In the genomic region with DNA sequence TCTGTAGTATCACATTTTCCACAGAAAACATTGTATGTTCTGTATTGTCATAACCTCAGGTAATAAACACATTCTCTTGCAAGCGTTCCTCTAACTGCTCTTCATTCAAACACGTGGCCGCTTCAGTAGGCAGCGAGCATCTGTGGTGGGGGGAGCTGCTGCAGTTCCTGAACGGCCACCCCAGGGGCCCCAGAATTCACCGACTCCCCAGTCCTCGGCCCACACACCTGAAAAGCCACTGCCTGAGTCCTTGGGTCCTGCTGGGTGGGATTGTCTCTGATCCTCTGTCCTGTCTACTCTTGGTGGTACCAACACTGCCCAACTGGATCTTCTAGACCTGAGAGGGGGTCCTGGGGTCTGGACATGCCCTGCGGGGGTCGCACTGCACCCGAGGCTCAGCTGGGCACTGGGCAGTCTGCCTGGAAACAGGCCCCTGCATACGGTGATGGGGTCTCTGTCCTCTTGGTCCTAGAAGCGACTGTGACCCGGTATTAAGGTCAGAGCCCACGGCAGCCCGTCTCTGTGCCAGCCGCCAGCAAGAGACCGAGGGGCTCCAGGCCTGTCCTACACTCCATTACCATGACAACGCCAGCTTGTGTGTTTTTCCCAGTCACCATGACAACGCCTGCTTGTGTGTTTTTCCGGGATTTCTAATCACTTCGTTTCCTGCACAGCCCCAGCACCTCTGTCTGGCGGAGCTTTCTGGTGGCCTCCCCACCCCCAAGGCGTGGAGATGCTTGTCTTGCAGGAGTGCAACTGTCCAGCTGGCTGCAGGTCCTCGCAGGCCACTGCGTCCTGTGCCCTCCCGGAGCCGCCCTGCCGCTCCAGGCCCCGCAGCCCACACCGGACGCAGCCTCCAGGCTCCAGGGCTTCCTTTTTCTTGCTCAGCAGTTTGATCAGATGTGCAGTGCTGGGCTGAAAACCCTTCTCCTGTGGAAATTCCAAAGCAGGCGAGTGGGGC, we compare ENCODE assay signal across 13 cellular contexts. TPM values are rescaled to one million over a fixed set of nuclear protein-coding genes. Genes with fewer than 3 reads are reported as not detected.
DNase-seq lines count a peak whose midpoint lies in the region; ATAC-seq, FAIRE-seq and TF ChIP-seq lines count a peak whose summit lies in the region.
"Had no signal": no experiment of that assay in that cellular context is flagged by ENCODE, and none has a peak within 500 bp of the region (broad histone marks: within the 10 kb centered on the region; RNA-seq: fewer than 3 reads in every experiment).

No MANE protein-coding gene starts in this region.

- no peak for FAIRE-seq in H1 (lab: Jason Lieb, UNC)
- FAIRE-seq: A204.1 had no signal

- peaks cover 33% of the 10 kb centered on the region for H3K36me3 Mint-ChIP-seq in activated CD8-positive, alpha-beta memory T cell treated with anti-CD3 and anti-CD28 coated beads, Interleukin-2, amount 10 ng/mL, durations not matched to agents 7 days and 5 days

- H3K23me2 ChIP-seq in H1 (ENCODE audit: low read depth, low read length): no peaks in the 10 kb centered on the region

- H3K9ac ChIP-seq in H1 (replicated peaks in 1 of 4; ENCODE audit: extremely low read depth in 1 of 4, low read depth in 3 of 4, low read length in 3 of 4): no peak overlapping the region; a peak in 1 of 7 replicates
- H3K9ac ChIP-seq: parathyroid adenoma had no signal

- H3K4ac ChIP-seq in H1 (replicated peaks; ENCODE audit: insufficient read length, low read depth, low read length): no peak overlapping the region

- peaks cover 1 to 16% of the 10 kb centered on the region in 2 experiments for H4K20me1 ChIP-seq in H1 (replicated peaks in 1 of 2; ENCODE audit: control insufficient read depth in 1 of 2, insufficient read depth in 2 of 2, low read length in 2 of 2)

- H2BK120ac ChIP-seq in H1 (replicated peaks; ENCODE audit: low read depth, low read length): no peak overlapping the region

- TF ChIP-seq RAD21 in H1 (IDR thresholded peaks at IDR 0.05 in 1 of 2, conservative IDR thresholded peaks at IDR 0.05 in 1 of 2; ENCODE audit: low read depth in 2 of 2, low read length in 2 of 2): no peak

- H4K8ac ChIP-seq in H1 (ENCODE audit: extremely low read depth, insufficient read depth, low read length): no peak overlapping the region

- no peak overlapping the region; the same call in 1 of the 2 replicates for H2BK5ac ChIP-seq in H1 (ENCODE audit: low read depth, low read length)

- TF ChIP-seq POLR2A in H1 (IDR thresholded peaks at IDR 0.05; ENCODE audit: control extremely low read depth in 1 of 2, low read depth in 2 of 2, low read length in 2 of 2) (no peak), transverse colon (IDR thresholded peaks at IDR 0.05) (no peak)

- no peaks in the 10 kb centered on the region for H3K27me3 Mint-ChIP-seq in activated CD8-positive, alpha-beta memory T cell treated with anti-CD3 and anti-CD28 coated beads, Interleukin-2, amount 10 ng/mL, durations not matched to agents 7 days and 5 days

- no peak overlapping the region for H3K18ac ChIP-seq in H1 (ENCODE audit: extremely low read depth, low read length)

- H3K4me1 ChIP-seq in H1 (replicated peaks in 1 of 4; ENCODE audit: control insufficient read depth in 3 of 4, insufficient read depth in 4 of 4, low read length in 3 of 4): no peaks in the 10 kb centered on the region
- peaks cover 0 to 15% (median 11%) of the 10 kb centered on the region in 4 donors for H3K4me1 ChIP-seq in transverse colon
- H3K4me1 ChIP-seq: parathyroid adenoma had no signal

- no peak overlapping the region for H3K4me2 ChIP-seq in H1 (ENCODE audit: insufficient read depth in 1 of 2, low read depth in 2 of 2, low read length in 2 of 2)

- peak overlapping the region; percentile 49; the same call in 1 of the 2 replicates for H3K27ac ChIP-seq in H1 (ENCODE audit: low read depth, low read length)
- H3K27ac ChIP-seq in transverse colon: peak overlapping the region; percentile 41 to 58 (median 48)
- H3K27ac ChIP-seq: cardiac muscle cell, parathyroid adenoma had no signal

- H3K14ac ChIP-seq in H1 (ENCODE audit: insufficient read length): no peak overlapping the region

- 94% methylated on average over 29 of the region's 32 CpGs; no CpG with 5 or more reads in 1 of the 2 experiments for WGBS in H1 (ENCODE audit: extremely low coverage in 1 of 2, insufficient coverage in 1 of 2, insufficient read length in 1 of 2, insufficient replicate concordance in 2 of 2, low coverage in 1 of 2, low lambda C conversion rate in 2 of 2, missing lambda C conversion rate in 1 of 2), 2 experiments
- WGBS in transverse colon (ENCODE audit: low coverage in 1 of 2), 2 donors: 77% methylated on average over 30 of the region's 32 CpGs; no CpG with 5 or more reads in 1 of the 2 donors

- H3K4me3 Mint-ChIP-seq in activated CD8-positive, alpha-beta memory T cell treated with anti-CD3 and anti-CD28 coated beads, Interleukin-2, amount 10 ng/mL, durations not matched to agents 7 days and 5 days: no peak overlapping the region

- no peaks in the 10 kb centered on the region; a peak in 1 of 4 replicates for H3K79me2 ChIP-seq in H1 (ENCODE audit: control insufficient read depth in 1 of 2, insufficient read depth in 2 of 2, low read length in 2 of 2)
- H3K79me2 ChIP-seq: parathyroid adenoma had no signal

- peaks cover 3% of the 10 kb centered on the region for H3K4me1 Mint-ChIP-seq in activated CD8-positive, alpha-beta memory T cell treated with anti-CD3 and anti-CD28 coated beads, Interleukin-2, amount 10 ng/mL, durations not matched to agents 7 days and 5 days

- no peak overlapping the region for H2AFZ ChIP-seq in H1 (ENCODE audit: low read length)
- H2AFZ ChIP-seq: parathyroid adenoma had no signal

- no peak overlapping the region for H3K23ac ChIP-seq in H1 (ENCODE audit: insufficient read length)

- H2BK12ac ChIP-seq in H1 (ENCODE audit: low read depth, low read length): no peak overlapping the region

- no peak overlapping the region for H2BK20ac ChIP-seq in H1 (ENCODE audit: low read length)

- H3K36me3 ChIP-seq in H1 (ENCODE audit: control insufficient read depth in 2 of 4, insufficient read depth in 4 of 4, low read length in 3 of 4) (peaks cover 4 to 54% (median 17%) of the 10 kb centered on the region in 4 experiments; a peak in 7 of 8 replicates), transverse colon (peaks cover 0 to 42% (median 3%) of the 10 kb centered on the region in 4 donors)

- in situ Hi-C loops in transverse colon (cut with MboI; ENCODE audit: low pct_ligation_motif_present in 1 of 4, low pct_unique_long_range_greater_than_20kb in 1 of 4, low sequenced_read_pairs in 3 of 4): no loop called here

- H4K5ac ChIP-seq in H1 (ENCODE audit: insufficient read length, low read depth, low read length): no peak overlapping the region

- no peak for DNase-seq in activated CD8-positive, alpha-beta memory T cell treated with anti-CD3 and anti-CD28 coated beads, Interleukin-2, amount 10 ng/mL, durations not matched to agents 7 days and 5 days
- DNase-seq in activated CD8-positive, alpha-beta memory T cell treated with anti-CD3 and anti-CD28 coated beads for 24 hours: no peak
- DNase-seq in H1 (ENCODE audit: low read depth in 1 of 2, low spot score in 2 of 2) (no peak), medulla oblongata (ENCODE audit: extremely low spot score) (peak; percentile 19), transverse colon (no peak), T1000 (lab: John Stamatoyannopoulos, UW) (no peak), AML-193 (lab: John Stamatoyannopoulos, UW) (no peak)
- DNase-seq: activated CD4-positive, alpha-beta T cell treated with anti-CD3 and anti-CD28 coated beads, Interleukin-2, amount 50 U/mL, for 1 hour; SHP77 had no signal

- CTCF ChIA-PET in activated CD8-positive, alpha-beta memory T cell treated with anti-CD3 and anti-CD28 coated beads, Interleukin-2, amount 10 ng/mL, durations not matched to agents 7 days and 5 days (lab: Charles Lee): interaction anchor here (1.0 to 1.9 kb wide), 3 partner anchors 14 to 65 kb away, joined by 3 to 4 read pairs (median 4); no protein-coding TSS in a partner anchor
- CTCF ChIA-PET in H1 (lab: Charles Lee; ENCODE audit: partially characterized antibody): interaction anchor here (0.6 to 3.5 kb wide), 5 partner anchors 12 to 100 kb away, joined by 3 to 11 read pairs (median 3); no protein-coding TSS in a partner anchor

- H3K27me3 ChIP-seq in H1 (replicated peaks in 1 of 4; ENCODE audit: control insufficient read depth in 3 of 4, extremely low read depth in 1 of 4, insufficient read depth in 3 of 4, low read length in 3 of 4) (no peaks in the 10 kb centered on the region), transverse colon (no peaks in the 10 kb centered on the region)
- H3K27me3 ChIP-seq: cardiac muscle cell had no signal

- H4K91ac ChIP-seq in H1 (replicated peaks; ENCODE audit: insufficient read length, low read length): no peak overlapping the region

- H2AK5ac ChIP-seq in H1 (ENCODE audit: low read depth, low read length): no peak overlapping the region

- no peaks in the 10 kb centered on the region for H3K9me3 Mint-ChIP-seq in activated CD8-positive, alpha-beta memory T cell treated with anti-CD3 and anti-CD28 coated beads, Interleukin-2, amount 10 ng/mL, durations not matched to agents 7 days and 5 days (ENCODE audit: low read depth)

- H2BK15ac ChIP-seq in H1 (ENCODE audit: low read length): no peak overlapping the region

- no peak overlapping the region for H3K56ac ChIP-seq in H1 (replicated peaks; ENCODE audit: insufficient read length, low read depth, low read length)

- H3K9me3 ChIP-seq in H1 (ENCODE audit: insufficient read depth in 2 of 2, low read depth in 1 of 2, low read length in 1 of 2): no peaks in the 10 kb centered on the region
- H3K9me3 ChIP-seq in transverse colon: no peaks in the 10 kb centered on the region

- ATAC-seq in activated CD8-positive, alpha-beta memory T cell treated with anti-CD3 and anti-CD28 coated beads, Interleukin-2, amount 10 ng/mL, durations not matched to agents 7 days and 5 days: no peak
- ATAC-seq in GM19351 (IDR thresholded peaks at IDR 0.05; ENCODE audit: unreplicated experiment): no peak

- TF ChIP-seq EP300 in H1 (IDR thresholded peaks at IDR 0.05; ENCODE audit: borderline replicate concordance in 1 of 2, low read depth in 2 of 2, low read length in 2 of 2) (no peak), transverse colon (IDR thresholded peaks at IDR 0.05; ENCODE audit: low read depth) (no peak)

- H3K79me1 ChIP-seq in H1 (ENCODE audit: low read depth, low read length): peaks cover 2% of the 10 kb centered on the region; the same call in 1 of the 2 replicates

- intact Hi-C loops in transverse colon (cut with DNase I; ENCODE audit: low total_unique reads): no loop called here

- no peak overlapping the region for H3K4me3 ChIP-seq in H1 (ENCODE audit: extremely low read depth in 1 of 4, insufficient read depth in 2 of 4, low read depth in 3 of 4, low read length in 4 of 4)
- no peak overlapping the region for H3K4me3 ChIP-seq in transverse colon
- H3K4me3 ChIP-seq: cardiac muscle cell had no signal

- POLR2A ChIA-PET in H1 (lab: Charles Lee; ENCODE audit: partially characterized antibody): no interaction called here

- peak overlapping the region; percentile 41 for H3K27ac Mint-ChIP-seq in activated CD8-positive, alpha-beta memory T cell treated with anti-CD3 and anti-CD28 coated beads, Interleukin-2, amount 10 ng/mL, durations not matched to agents 7 days and 5 days

- TF ChIP-seq CTCF in H1 (IDR thresholded peaks at IDR 0.05; ENCODE audit: control extremely low read depth in 1 of 3, insufficient read depth in 1 of 3, low read depth in 1 of 3, low read length in 3 of 3) (no peak), transverse colon (IDR thresholded peaks at IDR 0.05) (no peak)

RNA-seq across cellular contexts. Expression of a gene that starts 16.0 kb away (rescaled TPM):
- total RNA-seq in activated CD8-positive, alpha-beta memory T cell treated with anti-CD3 and anti-CD28 coated beads, Interleukin-2, amount 10 ng/mL, durations not matched to agents 7 days and 5 days: 100 to 1,000 TPM; 193 to 250 TPM
- total RNA-seq in H1 (2021; fragmentation: NEBNext Ultra II Directional; extraction: Animal tissue kit (Norgen Biotek cat#: 25700)): 128 and 132 TPM in 2 replicates
- 185 and 308 TPM in 2 replicates for polyA plus RNA-seq in H1 (2011; rRNA removed)
- polyA plus RNA-seq in H1 (2011; cell fraction: cytosol; rRNA removed): 211 TPM
- polyA plus RNA-seq in H1 (2011; cell fraction: nucleus; rRNA removed): 631 TPM
- 85.5 to 186 TPM (median 163 TPM) in 4 replicates for polyA plus RNA-seq in H1 (2012, experiment 1 of 2)
- 85.3 TPM for polyA plus RNA-seq in H1 (2012, experiment 2 of 2)
- polyA plus RNA-seq in H1 (2013, experiment 1 of 2): 72.7 TPM
- 71.3 TPM for polyA plus RNA-seq in H1 (2013, experiment 2 of 2)
- polyA minus RNA-seq in H1 (2011; rRNA and poly(A)+ RNA removed): 83.5 and 84.0 TPM in 2 replicates
- polyA minus RNA-seq in H1 (2011; cell fraction: cytosol; rRNA and poly(A)+ RNA removed): 128 TPM
- 95.0 TPM for polyA minus RNA-seq in H1 (2011; cell fraction: nucleus; rRNA and poly(A)+ RNA removed)
- total RNA-seq in transverse colon: 100 to 1,000 TPM; 183 to 457 (median 243) TPM

RNA-seq across cellular contexts. Expression of a gene that starts 56.8 kb away (rescaled TPM):
- 10 to 100 TPM; 63.9 to 70.0 TPM for total RNA-seq in activated CD8-positive, alpha-beta memory T cell treated with anti-CD3 and anti-CD28 coated beads, Interleukin-2, amount 10 ng/mL, durations not matched to agents 7 days and 5 days
- total RNA-seq in H1 (2021; fragmentation: NEBNext Ultra II Directional; extraction: Animal tissue kit (Norgen Biotek cat#: 25700)): 75.3 and 75.8 TPM in 2 replicates
- 133 and 166 TPM in 2 replicates for polyA plus RNA-seq in H1 (2011; rRNA removed)
- 136 TPM for polyA plus RNA-seq in H1 (2011; cell fraction: cytosol; rRNA removed)
- polyA plus RNA-seq in H1 (2011; cell fraction: nucleus; rRNA removed): 178 TPM
- polyA plus RNA-seq in H1 (2012, experiment 1 of 2): 65.1 to 86.6 TPM (median 84.3 TPM) in 4 replicates
- polyA plus RNA-seq in H1 (2012, experiment 2 of 2): 68.5 TPM
- polyA plus RNA-seq in H1 (2013, experiment 1 of 2): 51.3 TPM
- 48.3 TPM for polyA plus RNA-seq in H1 (2013, experiment 2 of 2)
- 55.7 and 65.9 TPM in 2 replicates for polyA minus RNA-seq in H1 (2011; rRNA and poly(A)+ RNA removed)
- 67.3 TPM for polyA minus RNA-seq in H1 (2011; cell fraction: cytosol; rRNA and poly(A)+ RNA removed)
- 68.6 TPM for polyA minus RNA-seq in H1 (2011; cell fraction: nucleus; rRNA and poly(A)+ RNA removed)
- 100 to 1,000 TPM; 114 to 211 (median 168) TPM for total RNA-seq in transverse colon
